In the genomic region with DNA sequence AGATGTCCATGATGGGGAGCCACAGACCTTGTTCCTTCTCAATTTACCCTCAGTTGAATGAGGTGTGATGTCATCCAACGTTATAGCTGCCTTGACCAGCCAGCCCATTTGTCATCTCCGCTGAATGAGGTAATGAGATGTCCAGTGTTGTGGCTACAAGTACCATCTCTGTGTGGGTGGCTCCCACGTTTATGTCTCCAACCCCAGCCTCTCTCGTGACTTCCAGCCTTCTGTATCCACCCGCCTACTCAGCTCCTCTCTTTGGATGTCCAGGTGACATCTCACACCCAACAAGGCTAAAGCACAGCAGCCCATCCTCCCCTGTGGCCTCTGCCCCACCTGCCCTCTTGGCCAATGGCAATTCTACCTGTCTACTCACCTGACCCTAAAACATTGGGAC, we compare ENCODE assay signal across 9 cellular contexts. TPM values are rescaled to one million over a fixed set of nuclear protein-coding genes. Genes with fewer than 3 reads are reported as not detected.
"Had no signal": no experiment of that assay in that cellular context is flagged by ENCODE, and none has a peak within 500 bp of the region (broad histone marks: within the 10 kb centered on the region; RNA-seq: fewer than 3 reads in every experiment).

No MANE protein-coding gene starts in this region.

- H3K27ac ChIP-seq: GM23248 had no signal

- H2AFZ ChIP-seq: GM23248 had no signal

- H3K4me3 ChIP-seq: GM23248, K562 had no signal

- H3K9ac ChIP-seq: GM23248 had no signal

- FAIRE-seq: H54 had no signal

- DNase-seq: GOT3, HCEC 1CT, IMR-90, Kasumi-1, KG1 had no signal

RNA-seq across cellular contexts. Expression of a gene that starts 18.2 kb away (rescaled TPM):
- total RNA-seq: GM23248, HT-29, IMR-90 had no signal
- polyA plus RNA-seq: IMR-90 had no signal
